ENCODE assay signal across 8 cellular contexts in genomic region chr9:131366745-131367401, GRCh38. TPM values are rescaled to one million over a fixed set of nuclear protein-coding genes. Genes with fewer than 3 reads are reported as not detected.
A peak's percentile ranks its signal among the peaks of the same experiment; 100 is the strongest.
DNase-seq lines count a peak whose midpoint lies in the region; ATAC-seq and TF ChIP-seq lines count a peak whose summit lies in the region.

No MANE protein-coding gene starts in this region.

- 44% methylated on average over 4 of the region's 6 CpGs for WGBS in right lobe of liver (ENCODE audit: insufficient coverage, low coverage, low lambda C conversion rate, missing lambda C conversion rate)

- peak; percentile 54 for TF ChIP-seq CTCF in AG09319 (IDR thresholded peaks at IDR 0.05; ENCODE audit: low read depth, low read length)
- peak; percentile 38 for TF ChIP-seq CTCF in cardiac fibroblast (IDR thresholded peaks at IDR 0.05; ENCODE audit: low read depth, low read length)
- TF ChIP-seq CTCF in right lobe of liver (IDR thresholded peaks at IDR 0.05), result peak; percentile 32 to 36 (median 35)

- ATAC-seq in right lobe of liver (peak; percentile 51 to 84 (median 78)), GM18867 (IDR thresholded peaks at IDR 0.05; ENCODE audit: unreplicated experiment) (no peak), GM18517 (IDR thresholded peaks at IDR 0.05; ENCODE audit: unreplicated experiment) (no peak)

- H3K27ac ChIP-seq in right lobe of liver, result no peak overlapping the region

- H3K4me3 ChIP-seq in cardiac fibroblast (replicated peaks in 1 of 2; ENCODE audit: low read depth in 2 of 2, low read length in 2 of 2) (no peak overlapping the region), right lobe of liver (no peak overlapping the region)

- H3K4me1 ChIP-seq in right lobe of liver, result no peaks in the 10 kb centered on the region

- H3K27me3 ChIP-seq in right lobe of liver, result no peaks in the 10 kb centered on the region

- no peak for TF ChIP-seq POLR2A in right lobe of liver (IDR thresholded peaks at IDR 0.05)

- H3K9me3 ChIP-seq in right lobe of liver, result no peaks in the 10 kb centered on the region

- intact Hi-C loops in right lobe of liver (cut with DNase I), result no loop called here

- H3K36me3 ChIP-seq in right lobe of liver, result no peaks in the 10 kb centered on the region

- DNase-seq in AG09319 (ENCODE audit: extremely low read depth, low read depth), result peak; percentile 57
- DNase-seq in HuH-7 (ENCODE audit: low spot score), result peak; percentile 72
- DNase-seq in cardiac fibroblast (ENCODE audit: low read depth in 2 of 2), result peak; percentile 65 to 85
- DNase-seq in right lobe of liver, result no peak
- no peak for DNase-seq in NCI-H526 treated with DMSO at 0.1 percent for 48 hours (lab: John Stamatoyannopoulos, UW)
- no peak for DNase-seq in stimulated activated CD8-positive, alpha-beta memory T cell treated with anti-CD3 and anti-CD28 coated beads, Interleukin-4, amount 100 ng/mL, for 48 hours

RNA-seq across cellular contexts. Expression of gene PRRC2B, which starts 27.0 kb away (rescaled TPM):
- 10 to 100 TPM; 53.7 to 82.6 (median 57.3) TPM for total RNA-seq in right lobe of liver

Comparison
In these comparisons a context has a peak if more than half of its experiments do, and no peak if none do; other contexts are left out.
1. DNase-seq: peak in AG09319 (single experiment), HuH-7 (single experiment) and cardiac fibroblast (2 of 2); none in right lobe of liver (0 of 3), NCI-H526 treated with DMSO at 0.1 percent for 48 hours (single experiment) and stimulated activated CD8-positive, alpha-beta memory T cell treated with anti-CD3 and anti-CD28 coated beads, Interleukin-4, amount 100 ng/mL, for 48 hours (single experiment).
2. ATAC-seq: peak in right lobe of liver (4 of 4); none in GM18867 (single experiment) and GM18517 (single experiment).
3. Peak in every context shown above with its lines, with median percentiles within 50 percentile points of each other: CTCF ChIP-seq.